ENCODE assay signal across 9 cellular contexts in genomic region chr19:56837892-56838679, GRCh38. TPM values are rescaled to one million over a fixed set of nuclear protein-coding genes. Genes with fewer than 3 reads are reported as not detected.
DNase-seq lines count a peak whose midpoint lies in the region; ATAC-seq and TF ChIP-seq lines count a peak whose summit lies in the region.
"Had no signal": no experiment of that assay in that cellular context is flagged by ENCODE, and none has a peak within 500 bp of the region (broad histone marks: within the 10 kb centered on the region; RNA-seq: fewer than 3 reads in every experiment).

No MANE protein-coding gene starts in this region.

- peaks cover 30% of the 10 kb centered on the region for H3K9me3 Mint-ChIP-seq in stimulated activated memory B cell treated with anti-CD40 and anti-IgM and Interleukin-4, amounts not matched to agents 10 μg/mL and 1 μg/mL and 100 μg/mL, for 72 hours

- DNase-seq in OCI-M2 (lab: John Stamatoyannopoulos, UW; ENCODE audit: unreplicated experiment) (peak; percentile 87), fibroblast of villous mesenchyme (ENCODE audit: low read depth) (peak; percentile 32), omental fat pad (ENCODE audit: low spot score) (peak; percentile 52), NCI-H2171 treated with DMSO at 0.1 percent for 48 hours (lab: John Stamatoyannopoulos, UW) (no peak), T-helper 1 cell (no peak)
- DNase-seq: activated T-cell treated with anti-CD3 and anti-CD28 coated beads, Interleukin-2, amount 50 U/mL, for 4 hours had no signal

- H3K4me1 Mint-ChIP-seq in stimulated activated memory B cell treated with anti-CD40 and anti-IgM and Interleukin-4, amounts not matched to agents 10 μg/mL and 1 μg/mL and 100 μg/mL, for 72 hours = no peaks in the 10 kb centered on the region

- ATAC-seq in omental fat pad (ENCODE audit: low FRiP score) = peak; percentile 53
- ATAC-seq in HG02678 (IDR thresholded peaks at IDR 0.05; ENCODE audit: unreplicated experiment) = no peak
- no peak for ATAC-seq in stimulated activated memory B cell treated with anti-CD40 and anti-IgM and Interleukin-4, amounts not matched to agents 10 μg/mL and 1 μg/mL and 100 μg/mL, for 72 hours

- TF ChIP-seq CTCF in fibroblast of villous mesenchyme (IDR thresholded peaks at IDR 0.05; ENCODE audit: insufficient read depth, low read depth, low read length) (peak; percentile 24), omental fat pad (IDR thresholded peaks at IDR 0.05) (peak in 1 of 3 donors; percentile 8)

- H3K4me3 ChIP-seq in BLaER1 (0 out of 2 replicates have a peak overlapping the region, but pooled peaks have one; percentile 14), fibroblast of villous mesenchyme (ENCODE audit: low read depth, low read length) (peak overlapping the region; percentile 51)

- no peaks in the 10 kb centered on the region for H3K36me3 ChIP-seq in BLaER1

- H3K4me3 Mint-ChIP-seq in stimulated activated memory B cell treated with anti-CD40 and anti-IgM and Interleukin-4, amounts not matched to agents 10 μg/mL and 1 μg/mL and 100 μg/mL, for 72 hours = no peak overlapping the region
- H3K4me3 Mint-ChIP-seq: activated T-cell treated with anti-CD3 and anti-CD28 coated beads, Interleukin-2, amount 50 U/mL, for 4 hours had no signal

- H3K27me3 ChIP-seq in BLaER1 = no peaks in the 10 kb centered on the region

- H3K36me3 Mint-ChIP-seq in stimulated activated memory B cell treated with anti-CD40 and anti-IgM and Interleukin-4, amounts not matched to agents 10 μg/mL and 1 μg/mL and 100 μg/mL, for 72 hours = no peaks in the 10 kb centered on the region

- H3K4me2 ChIP-seq in BLaER1 = no peak overlapping the region

- no peak overlapping the region for H3K9ac ChIP-seq in BLaER1

- H3K9me3 ChIP-seq in BLaER1 = peaks cover 39% of the 10 kb centered on the region

- H4K20me1 ChIP-seq in BLaER1 = no peaks in the 10 kb centered on the region

- H3K27me3 Mint-ChIP-seq in stimulated activated memory B cell treated with anti-CD40 and anti-IgM and Interleukin-4, amounts not matched to agents 10 μg/mL and 1 μg/mL and 100 μg/mL, for 72 hours = peaks cover 9% of the 10 kb centered on the region

- H3K27ac Mint-ChIP-seq in stimulated activated memory B cell treated with anti-CD40 and anti-IgM and Interleukin-4, amounts not matched to agents 10 μg/mL and 1 μg/mL and 100 μg/mL, for 72 hours = no peak overlapping the region

- H3K27ac ChIP-seq in BLaER1 = no peak overlapping the region

- H3K4me1 ChIP-seq in BLaER1 = no peaks in the 10 kb centered on the region

RNA-seq across cellular contexts. Expression of gene PEG3, which starts 2.4 kb away (rescaled TPM):
- total RNA-seq in fibroblast of villous mesenchyme (0.32 and 0.43 TPM in 2 replicates), omental fat pad (1 to 10 TPM; 6.5 to 8.8 (median 7.3) TPM)

RNA-seq across cellular contexts. Expression of gene ZIM2, which starts 2.4 kb away (rescaled TPM):
- total RNA-seq in fibroblast of villous mesenchyme (not detected in 2 replicates), omental fat pad (under 1 TPM in 2 of 4 donors, not detected in 2; 0.36 to 0.88 TPM)
- total RNA-seq: activated T-cell treated with anti-CD3 and anti-CD28 coated beads, Interleukin-2, amount 50 U/mL, for 4 hours had no signal

Comparison
In these comparisons a context has a peak if more than half of its experiments do, and no peak if none do; other contexts are left out.
1. DNase-seq: peak in OCI-M2 (single experiment), fibroblast of villous mesenchyme (single experiment) and omental fat pad (single experiment); none in NCI-H2171 treated with DMSO at 0.1 percent for 48 hours (single experiment) and T-helper 1 cell (0 of 5).